Comparison of ENCODE assay signal across 10 cellular contexts in genomic region chr4:67122029-67122428, GRCh38.
DNase-seq lines count a peak whose midpoint lies in the region; ATAC-seq, FAIRE-seq and TF ChIP-seq lines count a peak whose summit lies in the region.
"Had no signal": no experiment of that assay in that cellular context is flagged by ENCODE, and none has a peak within 500 bp of the region (broad histone marks: within the 10 kb centered on the region; RNA-seq: fewer than 3 reads in every experiment).

No MANE protein-coding gene starts in this region.

- no peaks in the 10 kb centered on the region for H3K79me2 ChIP-seq in DOHH2 (ENCODE audit: control insufficient read depth, low read length)

- H3K27ac ChIP-seq in DOHH2 (ENCODE audit: low read depth, low read length) (no peak overlapping the region), right atrium auricular region (no peak overlapping the region)

- H4K20me1 ChIP-seq in DOHH2 (ENCODE audit: control insufficient read depth, insufficient read depth, low read depth, low read length) = no peaks in the 10 kb centered on the region

- H3K9me3 ChIP-seq in DOHH2 (ENCODE audit: control insufficient read depth, insufficient read depth, low read length) (no peaks in the 10 kb centered on the region), right atrium auricular region (no peaks in the 10 kb centered on the region)

- no peak overlapping the region for H3K4me2 ChIP-seq in DOHH2 (ENCODE audit: low read length)

- no peaks in the 10 kb centered on the region for H3K9me2 ChIP-seq in DOHH2 (replicated peaks; ENCODE audit: control insufficient read depth, low read length)

- H3K27me3 ChIP-seq in DOHH2 (ENCODE audit: control insufficient read depth, low read length) = no peaks in the 10 kb centered on the region
- no peaks in the 10 kb centered on the region for H3K27me3 ChIP-seq in right atrium auricular region

- no peaks in the 10 kb centered on the region for H3K4me1 ChIP-seq in DOHH2 (ENCODE audit: control insufficient read depth, low read length)
- H3K4me1 ChIP-seq in right atrium auricular region = no peaks in the 10 kb centered on the region

- TF ChIP-seq CTCF in DOHH2 (IDR thresholded peaks at IDR 0.05; ENCODE audit: low read depth, low read length, poor library complexity, severe bottlenecking) (peak; percentile 29), right atrium auricular region (IDR thresholded peaks at IDR 0.05) (peak in 1 of 2 donors; percentile 38)

- no peak for ATAC-seq in HG03469 (IDR thresholded peaks at IDR 0.05; ENCODE audit: unreplicated experiment)
- ATAC-seq: activated CD8-positive, alpha-beta T cell treated with anti-CD3 and anti-CD28 coated beads, Interleukin-2, amount 10 ng/mL, durations not matched to agents 7 days and 5 days had no signal

- H3K36me3 ChIP-seq in DOHH2 (ENCODE audit: control insufficient read depth, low read length) (no peaks in the 10 kb centered on the region), right atrium auricular region (no peaks in the 10 kb centered on the region)

- H3F3A ChIP-seq in DOHH2 (ENCODE audit: control insufficient read depth, insufficient read depth) = no peaks in the 10 kb centered on the region

- no peak overlapping the region for H3K4me3 ChIP-seq in DOHH2 (ENCODE audit: low read length)
- no peak overlapping the region for H3K4me3 ChIP-seq in right atrium auricular region

- DNase-seq in HTR-8/SVneo (ENCODE audit: insufficient read length, low spot score) (peak; percentile 3), SW480 (ENCODE audit: low spot score) (peak; percentile 2), iPS-NIHi7 (ENCODE audit: extremely low spot score) (peak; percentile 33), 8988T (no peak), nucleus accumbens (lab: John Stamatoyannopoulos, UW) (no peak), right atrium auricular region (ENCODE audit: low spot score) (no peak)
- DNase-seq: activated CD8-positive, alpha-beta T cell treated with anti-CD3 and anti-CD28 coated beads, Interleukin-2, amount 10 ng/mL, durations not matched to agents 7 days and 5 days; cortex of kidney had no signal

- FAIRE-seq in HTR-8/SVneo (lab: Jason Lieb, UNC) = no peak

Comparison
In these comparisons a context has a peak if more than half of its experiments do, and no peak if none do; other contexts are left out.
1. DNase-seq: peak in HTR-8/SVneo (single experiment), SW480 (single experiment) and iPS-NIHi7 (single experiment); none in 8988T (single experiment), nucleus accumbens (0 of 56) and right atrium auricular region (single experiment).